ENCODE assay signal across 7 cellular contexts in the genomic region with DNA sequence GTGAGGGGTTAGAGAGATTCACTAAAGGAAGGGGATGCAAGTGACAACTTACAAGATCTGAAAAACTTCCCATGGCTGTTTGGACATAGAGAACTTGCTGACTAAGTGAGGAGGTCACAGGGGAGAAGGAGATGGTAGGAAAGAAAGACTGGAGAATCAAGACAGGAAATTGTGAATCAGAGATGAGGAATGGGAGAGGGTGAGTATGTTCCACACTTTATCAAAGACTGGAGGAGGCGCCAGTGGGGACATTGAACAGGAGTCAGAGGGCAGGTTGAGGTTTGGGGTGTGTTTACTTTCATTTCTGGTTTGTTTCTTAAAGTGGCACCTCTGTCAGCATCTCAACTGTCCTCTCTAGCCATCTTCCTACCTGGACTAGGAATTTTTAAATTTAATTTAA. TPM values are rescaled to one million over a fixed set of nuclear protein-coding genes. Genes with fewer than 3 reads are reported as not detected.
A peak's percentile ranks its signal among the peaks of the same experiment; 100 is the strongest.
DNase-seq lines count a peak whose midpoint lies in the region; ATAC-seq, FAIRE-seq and TF ChIP-seq lines count a peak whose summit lies in the region.
"Not testable (repeated sequence)": the region's sequence is repeated elsewhere in the genome, so short reads cannot be mapped to it uniquely, and the experiment has no call there.

No MANE protein-coding gene starts in this region.

- peak overlapping the region; percentile 65 for H3K4me3 Mint-ChIP-seq in HFFc6
- H3K4me3 Mint-ChIP-seq in activated CD4-positive, alpha-beta T cell treated with anti-CD3 and anti-CD28 coated beads, Interleukin-2, amount 10 ng/mL, durations not matched to agents 24 days and 14 days, result not testable (repeated sequence)

- not testable (repeated sequence) for H3K9me3 Mint-ChIP-seq in HFFc6
- H3K9me3 Mint-ChIP-seq in activated CD4-positive, alpha-beta T cell treated with anti-CD3 and anti-CD28 coated beads, Interleukin-2, amount 10 ng/mL, durations not matched to agents 24 days and 14 days, result peaks cover 13% of the 10 kb centered on the region

- DNase-seq in Daoy (ENCODE audit: low read depth) (peak; percentile 28), HFFc6 (peak; percentile 77), PC-3 (peak; percentile 59), cardiac fibroblast (ENCODE audit: low read depth in 2 of 2) (peak; percentile 87 to 93), fibroblast of the aortic adventitia (ENCODE audit: low read depth) (peak; percentile 82)
- DNase-seq in activated CD4-positive, alpha-beta T cell treated with anti-CD3 and anti-CD28 coated beads, Interleukin-2, amount 10 ng/mL, durations not matched to agents 24 days and 14 days, result peak; percentile 52
- not testable (repeated sequence) for DNase-seq in HepG2 (ENCODE audit: low spot score)

- not testable (repeated sequence) for H3K4me3 ChIP-seq in PC-3 (ENCODE audit: low read length); cardiac fibroblast (replicated peaks in 1 of 2; ENCODE audit: low read depth in 2 of 2, low read length in 2 of 2); fibroblast of the aortic adventitia (ENCODE audit: low read depth, low read length); HepG2 (replicated peaks in 1 of 3; ENCODE audit: insufficient read depth in 1 of 3, low read depth in 2 of 3, low read length in 3 of 3)

- H3K79me2 ChIP-seq in PC-3 (ENCODE audit: low read length); HepG2 (ENCODE audit: insufficient read depth, low read length): not testable (repeated sequence)

- intact Hi-C loops in PC-3 (cut with micrococcal nuclease); activated CD4-positive, alpha-beta T cell treated with anti-CD3 and anti-CD28 coated beads, Interleukin-2, amount 10 ng/mL, durations not matched to agents 24 days and 14 days (cut with micrococcal nuclease); HepG2 (cut with micrococcal nuclease; ENCODE audit: unreplicated experiment): not testable (repeated sequence)

- in situ Hi-C loops in HepG2 (cut with HindIII; ENCODE audit: extremely low pct_ligation_motif_present, low pct_unique_long_range_greater_than_20kb), result not testable (repeated sequence)

- not testable (repeated sequence) for H3K9me3 ChIP-seq in PC-3 (ENCODE audit: low read length); HepG2 (ENCODE audit: low read length)

- 35% methylated on average over 1 of the region's 1 CpG for WGBS in HepG2 (ENCODE audit: low lambda C conversion rate)

- TF ChIP-seq POLR2A in HepG2 (IDR thresholded peaks at IDR 0.05; ENCODE audit: insufficient read depth in 1 of 2, low read depth in 2 of 2, low read length in 2 of 2), result not testable (repeated sequence)

- H3K27me3 Mint-ChIP-seq in HFFc6 (ENCODE audit: insufficient read depth); activated CD4-positive, alpha-beta T cell treated with anti-CD3 and anti-CD28 coated beads, Interleukin-2, amount 10 ng/mL, durations not matched to agents 24 days and 14 days: not testable (repeated sequence)

- peak overlapping the region; percentile 79 for H3K27ac Mint-ChIP-seq in HFFc6
- not testable (repeated sequence) for H3K27ac Mint-ChIP-seq in activated CD4-positive, alpha-beta T cell treated with anti-CD3 and anti-CD28 coated beads, Interleukin-2, amount 10 ng/mL, durations not matched to agents 24 days and 14 days

- H3K36me3 ChIP-seq in PC-3 (ENCODE audit: low read depth, low read length); HepG2 (replicated peaks in 1 of 2; ENCODE audit: control insufficient read depth in 1 of 2, insufficient read depth in 2 of 2, low read length in 2 of 2): not testable (repeated sequence)

- CTCF ChIA-PET in PC-3 (lab: Charles Lee); HepG2 (lab: Yijun Ruan, JAX; ENCODE audit: low intra/inter-chr PET ratio, low total read pairs): not testable (repeated sequence)

- not testable (repeated sequence) for H3K27ac ChIP-seq in PC-3 (ENCODE audit: low read length); HepG2 (ENCODE audit: extremely low read length, insufficient read depth, low read length)

- H2AFZ ChIP-seq in PC-3 (ENCODE audit: low read length); HepG2 (ENCODE audit: low read length): not testable (repeated sequence)

- not testable (repeated sequence) for TF ChIP-seq RAD21 in HepG2 (CRISPR knock-in tag; IDR thresholded peaks at IDR 0.05)

- not testable (repeated sequence) for H3F3A ChIP-seq in PC-3 (ENCODE audit: low read length, unreplicated experiment)

- TF ChIP-seq CTCF in HFFc6 (IDR thresholded peaks at IDR 0.05); PC-3 (conservative IDR thresholded peaks at IDR 0.05; ENCODE audit: low read depth, low read length); cardiac fibroblast (IDR thresholded peaks at IDR 0.05; ENCODE audit: low read depth, low read length); fibroblast of the aortic adventitia (IDR thresholded peaks at IDR 0.05; ENCODE audit: insufficient read depth, low read length); HepG2 (CRISPR knock-in tag; IDR thresholded peaks at IDR 0.05): not testable (repeated sequence)

- H3K9ac ChIP-seq in PC-3 (ENCODE audit: low read length); HepG2 (ENCODE audit: insufficient read depth, low read depth, low read length): not testable (repeated sequence)

- peaks cover 14% of the 10 kb centered on the region for H3K4me1 Mint-ChIP-seq in HFFc6 (ENCODE audit: low read depth)
- H3K4me1 Mint-ChIP-seq in activated CD4-positive, alpha-beta T cell treated with anti-CD3 and anti-CD28 coated beads, Interleukin-2, amount 10 ng/mL, durations not matched to agents 24 days and 14 days, result not testable (repeated sequence)

- H3K4me2 ChIP-seq in PC-3 (ENCODE audit: low read length); HepG2 (ENCODE audit: low read depth, low read length): not testable (repeated sequence)

- H3K9me2 ChIP-seq in PC-3 (replicated peaks; ENCODE audit: low read length), result not testable (repeated sequence)

- H4K20me1 ChIP-seq in PC-3 (ENCODE audit: low read length); HepG2 (ENCODE audit: insufficient read depth, low read length): not testable (repeated sequence)

- TF ChIP-seq EP300 in HepG2 (IDR thresholded peaks at IDR 0.05; ENCODE audit: low read depth in 2 of 2, low read length in 2 of 2); HepG2 (CRISPR knock-in tag; IDR thresholded peaks at IDR 0.05; ENCODE audit: borderline replicate concordance): not testable (repeated sequence)

- not testable (repeated sequence) for H3K36me3 Mint-ChIP-seq in HFFc6 (ENCODE audit: low read depth); activated CD4-positive, alpha-beta T cell treated with anti-CD3 and anti-CD28 coated beads, Interleukin-2, amount 10 ng/mL, durations not matched to agents 24 days and 14 days (ENCODE audit: low read depth)

- peak; percentile 23 for FAIRE-seq in HepG2 (lab: Jason Lieb, UNC)

- H3K4me1 ChIP-seq in PC-3 (ENCODE audit: insufficient read depth, low read length); HepG2 (ENCODE audit: insufficient read depth, low read length): not testable (repeated sequence)

- POLR2A ChIA-PET in PC-3 (lab: Charles Lee; ENCODE audit: unreplicated experiment); HepG2 (lab: Yijun Ruan, JAX): not testable (repeated sequence)

- ATAC-seq in PC-3, HepG2: not testable (repeated sequence)

- BruUV-seq in PC-3 (replicated peaks; lab: Mats Ljungman, UMichigan); HepG2 (replicated peaks; lab: Mats Ljungman, UMichigan): not testable (repeated sequence)

- H3K27me3 ChIP-seq in PC-3 (ENCODE audit: low read length); HepG2 (ENCODE audit: control insufficient read depth in 1 of 2, insufficient read depth in 2 of 2, low read length in 2 of 2): not testable (repeated sequence)

RNA-seq across cellular contexts. Expression of a gene that starts 24.5 kb away (rescaled TPM):
- 2.7 and 6.9 TPM in 2 replicates for total RNA-seq in Daoy (2014; rRNA removed; shearing (Covaris generic))
- total RNA-seq in HFFc6 (2021; fragmentation: NEBNext Ultra II Directional; extraction: Animal tissue kit (Norgen Biotek cat#: 25700)), result 10 to 100 TPM in 4 of 6 experiments, 1 to 10 TPM in 2; 8.5 to 13.0 (median 11.9) TPM
- total RNA-seq in PC-3 (2014; rRNA removed) (19.7 and 25.7 TPM in 2 replicates), fibroblast of the aortic adventitia (ENCODE audit: low replicate concordance) (6.0 and 16.2 TPM in 2 replicates), HepG2 (2016; rRNA removed; fragmentation: Illumina TruSeq; extraction: Trizol) (12.6 and 17.0 TPM in 2 replicates)
- 29.7 and 33.5 TPM in 2 replicates for total RNA-seq in activated CD4-positive, alpha-beta T cell treated with anti-CD3 and anti-CD28 coated beads, Interleukin-2, amount 10 ng/mL, durations not matched to agents 24 days and 14 days
- 2.4 and 3.9 TPM in 2 replicates for total RNA-seq in HepG2 (2016; cell fraction: cytosol; rRNA removed; fragmentation: Illumina TruSeq; extraction: Trizol; ENCODE audit: low read depth)
- 12.3 and 16.5 TPM in 2 replicates for total RNA-seq in HepG2 (2016; cell fraction: insoluble cytoplasmic fraction; rRNA removed; fragmentation: Illumina TruSeq; extraction: Trizol)
- total RNA-seq in HepG2 (2016; cell fraction: membrane; rRNA removed; fragmentation: Illumina TruSeq; extraction: Trizol), result 7.0 and 7.8 TPM in 2 replicates
- 17.2 and 20.4 TPM in 2 replicates for total RNA-seq in HepG2 (2016; cell fraction: nucleus; rRNA removed; fragmentation: Illumina TruSeq; extraction: Trizol)
- 7.2 and 8.0 TPM in 2 replicates for polyA plus RNA-seq in HepG2 (2011; rRNA removed)
- 3.2 and 4.5 TPM in 2 replicates for polyA plus RNA-seq in HepG2 (2011; cell fraction: cytosol; rRNA removed)
- polyA plus RNA-seq in HepG2 (2011; cell fraction: nucleus; rRNA removed), result 9.9 and 14.1 TPM in 2 replicates
- polyA plus RNA-seq in HepG2 (2012), result 7.6 and 9.0 TPM in 2 replicates
- 1.5 and 2.1 TPM in 2 replicates for polyA plus RNA-seq in HepG2 (2016; cell fraction: cytosol; fragmentation: Illumina TruSeq; extraction: Trizol; ENCODE audit: low read depth)
- 9.4 and 9.5 TPM in 2 replicates for polyA plus RNA-seq in HepG2 (2016; cell fraction: insoluble cytoplasmic fraction; fragmentation: Illumina TruSeq; extraction: Trizol; ENCODE audit: low read depth)
- 2.3 and 2.6 TPM in 2 replicates for polyA plus RNA-seq in HepG2 (2016; cell fraction: membrane; fragmentation: Illumina TruSeq; extraction: Trizol; ENCODE audit: low read depth)
- polyA plus RNA-seq in HepG2 (2016; cell fraction: nucleus; fragmentation: Illumina TruSeq; extraction: Trizol; ENCODE audit: insufficient read depth, low read depth), result 24.6 and 27.6 TPM in 2 replicates
- 23.5 and 24.4 TPM in 2 replicates for polyA minus RNA-seq in HepG2 (2011; rRNA and poly(A)+ RNA removed; ENCODE audit: low replicate concordance)
- polyA minus RNA-seq in HepG2 (2011; cell fraction: cytosol; rRNA and poly(A)+ RNA removed), result 9.4 and 9.7 TPM in 2 replicates
- polyA minus RNA-seq in HepG2 (2011; cell fraction: nucleus; rRNA and poly(A)+ RNA removed), result 35.7 and 48.7 TPM in 2 replicates

RNA-seq across cellular contexts. Expression of a gene that starts 59.2 kb away (rescaled TPM):
- total RNA-seq in Daoy (2014; rRNA removed; shearing (Covaris generic)), result 4.8 and 11.0 TPM in 2 replicates
- total RNA-seq in HFFc6 (2021; fragmentation: NEBNext Ultra II Directional; extraction: Animal tissue kit (Norgen Biotek cat#: 25700)), result 10 to 100 TPM in 3 of 6 experiments, 1 to 10 TPM in 3; 9.5 to 12.7 (median 10.2) TPM
- total RNA-seq in PC-3 (2014; rRNA removed) (18.0 and 21.1 TPM in 2 replicates), fibroblast of the aortic adventitia (ENCODE audit: low replicate concordance) (19.3 and 21.4 TPM in 2 replicates), HepG2 (2016; rRNA removed; fragmentation: Illumina TruSeq; extraction: Trizol) (22.5 and 35.5 TPM in 2 replicates)
- 17.8 and 19.0 TPM in 2 replicates for total RNA-seq in activated CD4-positive, alpha-beta T cell treated with anti-CD3 and anti-CD28 coated beads, Interleukin-2, amount 10 ng/mL, durations not matched to agents 24 days and 14 days
- total RNA-seq in HepG2 (2016; cell fraction: cytosol; rRNA removed; fragmentation: Illumina TruSeq; extraction: Trizol; ENCODE audit: low read depth), result 2.3 and 3.1 TPM in 2 replicates
- 21.6 and 34.4 TPM in 2 replicates for total RNA-seq in HepG2 (2016; cell fraction: insoluble cytoplasmic fraction; rRNA removed; fragmentation: Illumina TruSeq; extraction: Trizol)
- total RNA-seq in HepG2 (2016; cell fraction: membrane; rRNA removed; fragmentation: Illumina TruSeq; extraction: Trizol), result 10.1 and 10.8 TPM in 2 replicates
- total RNA-seq in HepG2 (2016; cell fraction: nucleus; rRNA removed; fragmentation: Illumina TruSeq; extraction: Trizol), result 32.1 and 33.5 TPM in 2 replicates
- polyA plus RNA-seq in HepG2 (2011; rRNA removed), result 11.1 and 13.1 TPM in 2 replicates
- polyA plus RNA-seq in HepG2 (2011; cell fraction: cytosol; rRNA removed), result 5.0 and 7.0 TPM in 2 replicates
- 10.1 and 10.9 TPM in 2 replicates for polyA plus RNA-seq in HepG2 (2011; cell fraction: nucleus; rRNA removed)
- polyA plus RNA-seq in HepG2 (2012), result 11.7 and 12.5 TPM in 2 replicates
- 2.9 and 3.5 TPM in 2 replicates for polyA plus RNA-seq in HepG2 (2016; cell fraction: cytosol; fragmentation: Illumina TruSeq; extraction: Trizol; ENCODE audit: low read depth)
- polyA plus RNA-seq in HepG2 (2016; cell fraction: insoluble cytoplasmic fraction; fragmentation: Illumina TruSeq; extraction: Trizol; ENCODE audit: low read depth), result 20.2 and 21.8 TPM in 2 replicates
- polyA plus RNA-seq in HepG2 (2016; cell fraction: membrane; fragmentation: Illumina TruSeq; extraction: Trizol; ENCODE audit: low read depth), result 6.5 and 7.0 TPM in 2 replicates
- polyA plus RNA-seq in HepG2 (2016; cell fraction: nucleus; fragmentation: Illumina TruSeq; extraction: Trizol; ENCODE audit: insufficient read depth, low read depth), result 29.0 and 36.8 TPM in 2 replicates
- polyA minus RNA-seq in HepG2 (2011; rRNA and poly(A)+ RNA removed; ENCODE audit: low replicate concordance), result 15.2 and 20.1 TPM in 2 replicates
- polyA minus RNA-seq in HepG2 (2011; cell fraction: cytosol; rRNA and poly(A)+ RNA removed), result 9.8 and 10.1 TPM in 2 replicates
- 47.1 and 49.6 TPM in 2 replicates for polyA minus RNA-seq in HepG2 (2011; cell fraction: nucleus; rRNA and poly(A)+ RNA removed)
